Comparison of ENCODE assay signal across 1 cellular context in genomic region chrX:136477026-136477425, GRCh38.
TF ChIP-seq lines count a peak whose summit lies in the region.

No MANE protein-coding gene starts in this region.

TF ChIP-seq in SK-N-SH, 30 proteins besides CTCF, POLR2A, EP300 and RAD21:
- TF ChIP-seq IRF3 (IDR thresholded peaks at IDR 0.05; ENCODE audit: low read depth, low read length) (no peak), JUND (IDR thresholded peaks at IDR 0.05) (no peak), ELF1 (IDR thresholded peaks at IDR 0.05) (no peak), NFIC (IDR thresholded peaks at IDR 0.05; ENCODE audit: borderline replicate concordance) (no peak), TCF12 (IDR thresholded peaks at IDR 0.05) (no peak), GABPA (IDR thresholded peaks at IDR 0.05; ENCODE audit: low read depth) (no peak), PBX3 (IDR thresholded peaks at IDR 0.05) (no peak), TEAD4 (IDR thresholded peaks at IDR 0.05; ENCODE audit: borderline replicate concordance, insufficient read depth) (no peak), MXI1 (IDR thresholded peaks at IDR 0.05; ENCODE audit: low read depth, low read length) (no peak), SIN3A (IDR thresholded peaks at IDR 0.05; ENCODE audit: borderline replicate concordance, low read depth, low read length) (no peak), REST (IDR thresholded peaks at IDR 0.05; ENCODE audit: low read depth, low read length) (no peak), RCOR1 (IDR thresholded peaks at IDR 0.05; ENCODE audit: low read length) (no peak), YY1 (IDR thresholded peaks at IDR 0.05; ENCODE audit: low read depth) (no peak)
